In genomic region chr18:58861353-58861752, GRCh38 we compare ENCODE assay signal across 13 cellular contexts. TPM values are rescaled to one million over a fixed set of nuclear protein-coding genes. Genes with fewer than 3 reads are reported as not detected.
A peak's percentile ranks its signal among the peaks of the same experiment; 100 is the strongest.
DNase-seq lines count a peak whose midpoint lies in the region; ATAC-seq and TF ChIP-seq lines count a peak whose summit lies in the region.
"Had no signal": no experiment of that assay in that cellular context is flagged by ENCODE, and none has a peak within 500 bp of the region (broad histone marks: within the 10 kb centered on the region; RNA-seq: fewer than 3 reads in every experiment).

No MANE protein-coding gene starts in this region.

- H3K36me3 ChIP-seq in RWPE2 (ENCODE audit: low read depth) (peaks cover 14% of the 10 kb centered on the region), iPS-20b (ENCODE audit: insufficient read depth, low read depth, low read length) (peaks cover 20% of the 10 kb centered on the region), left lung (no peaks in the 10 kb centered on the region)

- H3K27ac ChIP-seq in RWPE2 (ENCODE audit: poor library complexity, severe bottlenecking) = peak overlapping the region; percentile 40
- H3K27ac ChIP-seq in iPS-20b (ENCODE audit: low read length) = peak overlapping the region; percentile 98
- peak overlapping the region in 1 of 2 donors; percentile 28 for H3K27ac ChIP-seq in left lung

- peak overlapping the region; percentile 99 for H3K27ac Mint-ChIP-seq in stimulated activated memory B cell treated with anti-CD40 and anti-IgM and Interleukin-4, amounts not matched to agents 10 μg/mL and 1 μg/mL and 100 μg/mL, for 72 hours
- no peak overlapping the region for H3K27ac Mint-ChIP-seq in activated T-helper 1 cell treated with anti-CD3 and anti-CD28 coated beads, Interleukin-12 subunit alpha, Interleukin-12 subunit beta, Interleukin-2, Interleukin-4 antibody, amounts not matched to agents 30 ng/mL and 10 ng/mL and 1 ng/mL, durations not matched to agents 14 hours and 24 hours and 36 hours
- H3K27ac Mint-ChIP-seq: activated T-cell treated with anti-CD3 and anti-CD28 coated beads, Interleukin-2, amount 50 U/mL, for 24 hours had no signal

- H3K4me3 Mint-ChIP-seq in stimulated activated memory B cell treated with anti-CD40 and anti-IgM and Interleukin-4, amounts not matched to agents 10 μg/mL and 1 μg/mL and 100 μg/mL, for 72 hours = no peak overlapping the region
- H3K4me3 Mint-ChIP-seq in activated T-helper 1 cell treated with anti-CD3 and anti-CD28 coated beads, Interleukin-12 subunit alpha, Interleukin-12 subunit beta, Interleukin-2, Interleukin-4 antibody, amounts not matched to agents 30 ng/mL and 10 ng/mL and 1 ng/mL, durations not matched to agents 14 hours and 24 hours and 36 hours = no peak overlapping the region
- H3K4me3 Mint-ChIP-seq: activated T-cell treated with anti-CD3 and anti-CD28 coated beads, Interleukin-2, amount 50 U/mL, for 24 hours had no signal

- H3K27me3 ChIP-seq in RWPE2 (ENCODE audit: insufficient read depth, poor library complexity, severe bottlenecking) (no peaks in the 10 kb centered on the region), iPS-20b (ENCODE audit: insufficient read depth, low read length) (no peaks in the 10 kb centered on the region), left lung (peaks cover 0 to 32% of the 10 kb centered on the region in 2 donors)

- peaks cover 23% of the 10 kb centered on the region for H3K36me3 Mint-ChIP-seq in stimulated activated memory B cell treated with anti-CD40 and anti-IgM and Interleukin-4, amounts not matched to agents 10 μg/mL and 1 μg/mL and 100 μg/mL, for 72 hours
- H3K36me3 Mint-ChIP-seq in activated T-helper 1 cell treated with anti-CD3 and anti-CD28 coated beads, Interleukin-12 subunit alpha, Interleukin-12 subunit beta, Interleukin-2, Interleukin-4 antibody, amounts not matched to agents 30 ng/mL and 10 ng/mL and 1 ng/mL, durations not matched to agents 14 hours and 24 hours and 36 hours (ENCODE audit: low read depth) = no peaks in the 10 kb centered on the region

- H3K9ac ChIP-seq in iPS-20b (ENCODE audit: low read depth, low read length) = peak overlapping the region; percentile 96

- H3K27me3 Mint-ChIP-seq in stimulated activated memory B cell treated with anti-CD40 and anti-IgM and Interleukin-4, amounts not matched to agents 10 μg/mL and 1 μg/mL and 100 μg/mL, for 72 hours = no peaks in the 10 kb centered on the region
- H3K27me3 Mint-ChIP-seq in activated T-helper 1 cell treated with anti-CD3 and anti-CD28 coated beads, Interleukin-12 subunit alpha, Interleukin-12 subunit beta, Interleukin-2, Interleukin-4 antibody, amounts not matched to agents 30 ng/mL and 10 ng/mL and 1 ng/mL, durations not matched to agents 14 hours and 24 hours and 36 hours (ENCODE audit: insufficient read depth) = peaks cover 64% of the 10 kb centered on the region

- peaks cover 45% of the 10 kb centered on the region for H3K4me1 Mint-ChIP-seq in stimulated activated memory B cell treated with anti-CD40 and anti-IgM and Interleukin-4, amounts not matched to agents 10 μg/mL and 1 μg/mL and 100 μg/mL, for 72 hours
- no peaks in the 10 kb centered on the region for H3K4me1 Mint-ChIP-seq in activated T-helper 1 cell treated with anti-CD3 and anti-CD28 coated beads, Interleukin-12 subunit alpha, Interleukin-12 subunit beta, Interleukin-2, Interleukin-4 antibody, amounts not matched to agents 30 ng/mL and 10 ng/mL and 1 ng/mL, durations not matched to agents 14 hours and 24 hours and 36 hours (ENCODE audit: low read depth)

- no peaks in the 10 kb centered on the region for H3K9me3 Mint-ChIP-seq in stimulated activated memory B cell treated with anti-CD40 and anti-IgM and Interleukin-4, amounts not matched to agents 10 μg/mL and 1 μg/mL and 100 μg/mL, for 72 hours
- no peaks in the 10 kb centered on the region for H3K9me3 Mint-ChIP-seq in activated T-helper 1 cell treated with anti-CD3 and anti-CD28 coated beads, Interleukin-12 subunit alpha, Interleukin-12 subunit beta, Interleukin-2, Interleukin-4 antibody, amounts not matched to agents 30 ng/mL and 10 ng/mL and 1 ng/mL, durations not matched to agents 14 hours and 24 hours and 36 hours
- H3K9me3 Mint-ChIP-seq: activated T-cell treated with anti-CD3 and anti-CD28 coated beads, Interleukin-2, amount 50 U/mL, for 24 hours had no signal

- ATAC-seq in RWPE2 (ENCODE audit: low read depth) (no peak), left lung (no peak)
- ATAC-seq in stimulated activated memory B cell treated with anti-CD40 and anti-IgM and Interleukin-4, amounts not matched to agents 10 μg/mL and 1 μg/mL and 100 μg/mL, for 72 hours = no peak
- ATAC-seq: sciatic nerve had no signal

- peak; percentile 15 for DNase-seq in NCI-H1092 (lab: John Stamatoyannopoulos, UW)
- DNase-seq in NCI-H1092 treated with DMSO at 0.1 percent for 48 hours (lab: John Stamatoyannopoulos, UW) = no peak
- DNase-seq in RWPE2 (ENCODE audit: low spot score) = no peak
- no peak for DNase-seq in activated T-helper 1 cell treated with anti-CD3 and anti-CD28 coated beads, Interleukin-12 subunit alpha, Interleukin-12 subunit beta, Interleukin-2, Interleukin-4 antibody, amounts not matched to agents 30 ng/mL and 10 ng/mL and 1 ng/mL, durations not matched to agents 14 hours and 24 hours and 36 hours (ENCODE audit: low spot score)
- DNase-seq in activated CD4-positive, alpha-beta T cell treated with anti-CD3 and anti-CD28 coated beads for 1 hour = no peak
- DNase-seq in left lung = no peak
- DNase-seq: 8988T; activated T-cell treated with anti-CD3 and anti-CD28 coated beads, Interleukin-2, amount 50 U/mL, for 24 hours; NCI-H2081 treated with DMSO at 0.1 percent for 48 hours; RPMI8226 had no signal

- intact Hi-C loops in activated T-helper 1 cell treated with anti-CD3 and anti-CD28 coated beads, Interleukin-12 subunit alpha, Interleukin-12 subunit beta, Interleukin-2, Interleukin-4 antibody, amounts not matched to agents 30 ng/mL and 10 ng/mL and 1 ng/mL, durations not matched to agents 14 hours and 24 hours and 36 hours (cut with micrococcal nuclease) = no loop called here
- intact Hi-C loops in left lung (cut with DNase I) = no loop called here

- TF ChIP-seq CTCF in RWPE2 (IDR thresholded peaks at IDR 0.05; ENCODE audit: poor library complexity, severe bottlenecking) (no peak), left lung (IDR thresholded peaks at IDR 0.05) (no peak)

- H3K4me1 ChIP-seq in RWPE2 (ENCODE audit: insufficient read depth, poor library complexity, severe bottlenecking) (peaks cover 35% of the 10 kb centered on the region), iPS-20b (ENCODE audit: insufficient read depth, low read length) (peaks cover 57% of the 10 kb centered on the region), left lung (peaks cover 7 to 35% of the 10 kb centered on the region in 2 donors)

- H3K4me3 ChIP-seq in RWPE2 (ENCODE audit: severe bottlenecking) (no peak overlapping the region), iPS-20b (ENCODE audit: low read length) (peak overlapping the region; percentile 78), left lung (no peak overlapping the region)

- H3K9me3 ChIP-seq in RWPE2 (ENCODE audit: severe bottlenecking) = no peaks in the 10 kb centered on the region
- no peaks in the 10 kb centered on the region for H3K9me3 ChIP-seq in iPS-20b (ENCODE audit: insufficient read depth, low read depth, low read length)
- no peaks in the 10 kb centered on the region for H3K9me3 ChIP-seq in left lung

RNA-seq across cellular contexts. Expression of gene ZNF532, which starts 3.3 kb away (rescaled TPM):
- 0.71 and 1.5 TPM in 2 replicates for total RNA-seq in activated T-helper 1 cell treated with anti-CD3 and anti-CD28 coated beads, Interleukin-12 subunit alpha, Interleukin-12 subunit beta, Interleukin-2, Interleukin-4 antibody, amounts not matched to agents 30 ng/mL and 10 ng/mL and 1 ng/mL, durations not matched to agents 14 hours and 24 hours and 36 hours
- 10 to 100 TPM; 56.2 to 66.2 TPM for total RNA-seq in left lung

Comparison
In these comparisons a context has a peak if more than half of its experiments do, and no peak if none do; other contexts are left out.
1. RNA of gene ZNF532, which starts 3.3 kb away (total RNA-seq): 56.2 to 66.2 TPM in left lung; 0.71 to 1.5 TPM in activated T-helper 1 cell treated with anti-CD3 and anti-CD28 coated beads, Interleukin-12 subunit alpha, Interleukin-12 subunit beta, Interleukin-2, Interleukin-4 antibody, amounts not matched to agents 30 ng/mL and 10 ng/mL and 1 ng/mL, durations not matched to agents 14 hours and 24 hours and 36 hours; every median in the first group is over 10 times any median in the second.